In the genomic region with DNA sequence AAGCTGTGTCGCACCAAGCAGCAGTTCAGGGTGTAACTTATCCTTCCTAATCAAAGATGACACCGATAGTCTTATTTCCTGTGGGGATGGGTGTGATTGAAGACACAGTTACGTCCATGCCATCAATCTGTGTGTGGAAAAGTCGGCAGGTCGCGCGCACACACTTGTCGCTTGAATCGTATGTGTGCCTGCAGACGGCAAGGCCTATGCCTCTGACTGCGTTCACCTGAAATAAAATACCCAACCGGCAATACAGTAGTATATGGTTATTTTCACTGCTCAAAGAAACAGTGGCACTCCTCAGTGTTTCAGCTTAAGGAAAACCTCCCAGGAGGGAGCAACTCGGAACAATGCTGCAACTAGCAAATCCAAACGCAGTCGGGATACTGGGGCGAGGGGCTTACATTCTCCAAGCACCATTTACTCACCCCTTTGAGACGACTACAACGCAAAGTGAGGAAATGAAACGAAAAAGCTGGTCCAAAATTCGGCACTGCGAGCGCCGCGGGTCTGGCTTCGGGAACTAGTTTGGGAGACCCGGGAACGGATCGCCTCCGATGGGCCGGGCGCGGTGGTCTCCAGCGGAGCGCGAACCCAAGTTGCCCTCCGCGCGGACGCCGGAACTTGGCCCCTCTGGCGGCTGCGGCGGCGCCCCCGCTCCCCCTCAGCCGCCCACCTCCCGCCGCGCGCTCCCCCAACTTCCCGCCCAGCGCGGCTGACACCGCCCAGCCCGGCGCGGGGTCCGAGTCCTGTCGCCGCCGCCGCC, we compare ENCODE assay signal across 8 cellular contexts. TPM values are rescaled to one million over a fixed set of nuclear protein-coding genes. Genes with fewer than 3 reads are reported as not detected.
DNase-seq lines count a peak whose midpoint lies in the region; ATAC-seq and TF ChIP-seq lines count a peak whose summit lies in the region.

No MANE protein-coding gene starts in this region.

- peaks cover 49% of the 10 kb centered on the region for H4K20me1 ChIP-seq in smooth muscle cell (ENCODE audit: low read depth)

- H3K27ac Mint-ChIP-seq in T-cell = peak overlapping the region; percentile 96 to 97
- H3K27ac Mint-ChIP-seq in immature natural killer cell = peak overlapping the region; percentile 93 to 99 (median 96)

- POLR2A ChIA-PET in T-cell (lab: Charles Lee) = interaction anchor here (0.5 to 0.7 kb wide), 3 partner anchors 11 to 75 kb away, joined by 3 read pairs; no protein-coding TSS in a partner anchor

- H3K79me2 ChIP-seq in smooth muscle cell (ENCODE audit: low read depth) = peaks cover 53% of the 10 kb centered on the region

- H3K27me3 ChIP-seq in body of pancreas (no peaks in the 10 kb centered on the region), smooth muscle cell (ENCODE audit: low read depth) (no peaks in the 10 kb centered on the region)

- peak overlapping the region; percentile 62 for H3K27ac ChIP-seq in C4-2B
- H3K27ac ChIP-seq in body of pancreas = peak overlapping the region; percentile 82 to 91 (median 85)
- H3K27ac ChIP-seq in smooth muscle cell (ENCODE audit: low read depth) = peak overlapping the region; percentile 60

- peaks cover 15% of the 10 kb centered on the region for H3F3A ChIP-seq in smooth muscle cell (ENCODE audit: low read depth)

- no peaks in the 10 kb centered on the region for H3K36me3 Mint-ChIP-seq in T-cell
- peaks cover 0 to 6% (median 4%) of the 10 kb centered on the region in 3 donors for H3K36me3 Mint-ChIP-seq in immature natural killer cell

- intact Hi-C loops in body of pancreas (cut with DNase I) = no loop called here

- DNase-seq in T-cell (peak; percentile 21 to 57 (median 39)), body of pancreas (peak; percentile 27 to 59 (median 31)), immature natural killer cell (peak; percentile 61 to 65 (median 61)), smooth muscle cell (lab: John Stamatoyannopoulos, UW; ENCODE audit: unreplicated experiment) (no peak), AG08396 (ENCODE audit: low spot score) (no peak)

- H3K9me3 Mint-ChIP-seq in T-cell (no peaks in the 10 kb centered on the region), immature natural killer cell (no peaks in the 10 kb centered on the region)

- H3K27me3 Mint-ChIP-seq in T-cell = peaks cover 3 to 18% of the 10 kb centered on the region in 2 donors
- peaks cover 7 to 15% (median 9%) of the 10 kb centered on the region in 3 donors for H3K27me3 Mint-ChIP-seq in immature natural killer cell (ENCODE audit: low read depth in 3 of 3)

- H2AFZ ChIP-seq in smooth muscle cell (ENCODE audit: low read depth) = peak overlapping the region; percentile 67

- H3K36me3 ChIP-seq in body of pancreas (replicated peaks in 1 of 2; ENCODE audit: insufficient read depth in 1 of 2, low read depth in 2 of 2) = no peaks in the 10 kb centered on the region
- no peaks in the 10 kb centered on the region for H3K36me3 ChIP-seq in smooth muscle cell (ENCODE audit: low read depth)

- WGBS in body of pancreas, 2 donors = 1 to 6% methylated on average over 19 to 62 of the region's 62 CpGs
- 1% methylated on average over 40 of the region's 62 CpGs for WGBS in smooth muscle cell (ENCODE audit: low lambda C conversion rate)

- TF ChIP-seq POLR2A in body of pancreas (IDR thresholded peaks at IDR 0.05) = peak in 1 of 3 donors; percentile 4

- ATAC-seq in GM19372 (IDR thresholded peaks at IDR 0.05; ENCODE audit: low read depth, unreplicated experiment) (peak; percentile 34), HG03442 (IDR thresholded peaks at IDR 0.05; ENCODE audit: unreplicated experiment) (peak; percentile 19), T-cell (replicated peaks in 1 of 4) (peak; percentile 33 to 51 (median 36)), body of pancreas (peak; percentile 10)

- H3K4me1 ChIP-seq in body of pancreas (peaks cover 31% of the 10 kb centered on the region), smooth muscle cell (ENCODE audit: low read depth) (peaks cover 24% of the 10 kb centered on the region)

- peak overlapping the region; percentile 97 to 99 (median 99) for H3K4me3 Mint-ChIP-seq in T-cell
- H3K4me3 Mint-ChIP-seq in immature natural killer cell = peak overlapping the region; percentile 95 to 99 (median 98)

- peak overlapping the region; percentile 40 to 86 for H3K4me3 ChIP-seq in body of pancreas
- H3K4me3 ChIP-seq in smooth muscle cell = peak overlapping the region; percentile 68

- CTCF ChIA-PET in T-cell (lab: Charles Lee) = interaction anchor here (0.6 to 1.2 kb wide), 5 partner anchors 25 to 1258 kb away, joined by 3 to 4 read pairs (median 3); no protein-coding TSS in a partner anchor

- H3K9ac ChIP-seq in smooth muscle cell (ENCODE audit: low read depth) = peak overlapping the region; percentile 74

- H3K4me1 Mint-ChIP-seq in T-cell (peaks cover 44 to 52% (median 47%) of the 10 kb centered on the region in 3 donors), immature natural killer cell (peaks cover 35 to 65% of the 10 kb centered on the region in 2 donors)

- H3K4me2 ChIP-seq in smooth muscle cell = peak overlapping the region; percentile 95

- no peak for TF ChIP-seq CTCF in C4-2B (conservative IDR thresholded peaks at IDR 0.05)
- TF ChIP-seq CTCF in body of pancreas (IDR thresholded peaks at IDR 0.05) = no peak
- no peak for TF ChIP-seq CTCF in smooth muscle cell (IDR thresholded peaks at IDR 0.05; ENCODE audit: borderline replicate concordance, insufficient read depth, poor library complexity, severe bottlenecking)

- H3K9me3 ChIP-seq in body of pancreas (no peaks in the 10 kb centered on the region), smooth muscle cell (replicated peaks; ENCODE audit: low read depth) (no peaks in the 10 kb centered on the region)

RNA-seq across cellular contexts. Expression of a gene that starts 0.7 kb away (rescaled TPM):
- total RNA-seq in T-cell (10 to 100 TPM; 30.6 to 45.5 (median 36.9) TPM), body of pancreas (10 to 100 TPM in 1 of 2 donors, 1 to 10 TPM in 1; 8.2 to 15.3 TPM), smooth muscle cell (62.0 and 73.4 TPM in 2 replicates)
- polyA plus RNA-seq in immature natural killer cell (10 to 100 TPM; 24.3 to 48.0 (median 42.0) TPM), smooth muscle cell (18.5 and 18.8 TPM in 2 replicates)

RNA-seq across cellular contexts. Expression of a gene that starts 20.5 kb away (rescaled TPM):
- total RNA-seq in T-cell (1 to 10 TPM in 3 of 5 donors, not detected in 2; 1.1 to 3.1 (median 1.5) TPM), body of pancreas (1 to 10 TPM; 1.3 to 3.4 TPM), smooth muscle cell (0.54 and 0.58 TPM in 2 replicates)
- polyA plus RNA-seq in immature natural killer cell (1 to 10 TPM in 1 of 3 donors, under 1 TPM in 2; 0.91 to 2.4 (median 0.99) TPM), smooth muscle cell (0.27 and 2.0 TPM in 2 replicates)

Comparison
In these comparisons a context has a peak if more than half of its experiments do, and no peak if none do; other contexts are left out.
1. DNase-seq: peak in T-cell (34 of 34), body of pancreas (4 of 4) and immature natural killer cell (3 of 3); none in smooth muscle cell (single experiment) and AG08396 (single experiment).
2. Peak in every context shown above with its lines, with median percentiles within 50 percentile points of each other: H3K27ac ChIP-seq and ATAC-seq.